In genomic region chr18:15003231-15003630, GRCh38 we compare ENCODE assay signal across 7 cellular contexts.
DNase-seq lines count a peak whose midpoint lies in the region; ATAC-seq, FAIRE-seq and TF ChIP-seq lines count a peak whose summit lies in the region.
"Not testable (repeated sequence)": the region's sequence is repeated elsewhere in the genome, so short reads cannot be mapped to it uniquely, and the experiment has no call there.

No MANE protein-coding gene starts in this region.

- H3K9me3 ChIP-seq in kidney (ENCODE audit: control insufficient read depth in 1 of 2, low read length in 2 of 2); naive thymus-derived CD4-positive, alpha-beta T cell (ENCODE audit: control insufficient read depth in 2 of 3, low read length in 3 of 3): not testable (repeated sequence)
- peaks cover 0 to 76% (median 29%) of the 10 kb centered on the region in 8 donors for H3K9me3 ChIP-seq in spleen

- not testable (repeated sequence) for H3K27ac ChIP-seq in kidney (ENCODE audit: low read depth in 2 of 2, low read length in 2 of 2); naive thymus-derived CD4-positive, alpha-beta T cell (ENCODE audit: low read depth, low read length); spleen

- not testable (repeated sequence) for H3K36me3 ChIP-seq in kidney (ENCODE audit: control insufficient read depth in 1 of 2, insufficient read depth in 2 of 2, low read length in 2 of 2); naive thymus-derived CD4-positive, alpha-beta T cell (ENCODE audit: control insufficient read depth in 2 of 3, insufficient read depth in 3 of 3, low read length in 3 of 3); spleen

- H3K4me1 Mint-ChIP-seq in naive thymus-derived CD4-positive, alpha-beta T cell, result not testable (repeated sequence)

- intact Hi-C loops in kidney (cut with DNase I); naive thymus-derived CD4-positive, alpha-beta T cell (cut with micrococcal nuclease); spleen (cut with DNase I; ENCODE audit: low total_unique reads): not testable (repeated sequence)

- not testable (repeated sequence) for FAIRE-seq in kidney (lab: Jason Lieb, UNC)

- H3K36me3 Mint-ChIP-seq in naive thymus-derived CD4-positive, alpha-beta T cell, result not testable (repeated sequence)

- H3K4me3 ChIP-seq in kidney (ENCODE audit: low read length in 2 of 2); naive thymus-derived CD4-positive, alpha-beta T cell (ENCODE audit: low read length); spleen: not testable (repeated sequence)

- ATAC-seq in naive thymus-derived CD4-positive, alpha-beta T cell, result peak; percentile 6

- H3K27ac Mint-ChIP-seq in naive thymus-derived CD4-positive, alpha-beta T cell, result not testable (repeated sequence)

- not testable (repeated sequence) for H3K27me3 ChIP-seq in naive thymus-derived CD4-positive, alpha-beta T cell (ENCODE audit: control insufficient read depth in 2 of 2, insufficient read depth in 2 of 2, low read length in 2 of 2); spleen (replicated peaks in 1 of 7)

- not testable (repeated sequence) for H3K4me3 Mint-ChIP-seq in naive thymus-derived CD4-positive, alpha-beta T cell

- H3K9me3 Mint-ChIP-seq in naive thymus-derived CD4-positive, alpha-beta T cell, result not testable (repeated sequence)

- not testable (repeated sequence) for TF ChIP-seq POLR2A in spleen (IDR thresholded peaks at IDR 0.05)

- CTCF ChIA-PET in naive thymus-derived CD4-positive, alpha-beta T cell (lab: Charles Lee), result not testable (repeated sequence)

- H3K4me1 ChIP-seq in kidney (ENCODE audit: control insufficient read depth in 1 of 2, insufficient read depth in 1 of 2, low read depth in 1 of 2, low read length in 2 of 2); naive thymus-derived CD4-positive, alpha-beta T cell (ENCODE audit: control insufficient read depth in 2 of 2, insufficient read depth in 2 of 2, low read length in 2 of 2); spleen: not testable (repeated sequence)

- WGBS in spleen, 5 donors, result 85 to 98% (median 93%) methylated on average over 2 to 12 of the region's 12 CpGs

- peaks cover 0 to 12% (median 6%) of the 10 kb centered on the region in 5 donors for H3K27me3 Mint-ChIP-seq in naive thymus-derived CD4-positive, alpha-beta T cell

- POLR2A ChIA-PET in naive thymus-derived CD4-positive, alpha-beta T cell (lab: Charles Lee), result not testable (repeated sequence)

- peak; percentile 85 for DNase-seq in HT-29 (ENCODE audit: low spot score)
- peak; percentile 51 for DNase-seq in NCI-H2171 treated with DMSO at 0.1 percent for 48 hours (lab: John Stamatoyannopoulos, UW)
- peak; percentile 43 for DNase-seq in activated CD8-positive, alpha-beta memory T cell treated with anti-CD3 and anti-CD28 coated beads for 24 hours
- DNase-seq in kidney, result peak; percentile 61
- peak; percentile 69 for DNase-seq in mesenteric fat pad (ENCODE audit: low spot score)
- DNase-seq in naive thymus-derived CD4-positive, alpha-beta T cell, result not testable (repeated sequence)
- DNase-seq in spleen, result peak; percentile 61

- not testable (repeated sequence) for H3K9ac ChIP-seq in kidney (ENCODE audit: low read length in 2 of 2)

- TF ChIP-seq CTCF in kidney (IDR thresholded peaks at IDR 0.05; ENCODE audit: borderline replicate concordance, extremely low read depth, insufficient read depth); spleen (IDR thresholded peaks at IDR 0.05 in 8 of 11, conservative IDR thresholded peaks at IDR 0.05 in 3 of 11): not testable (repeated sequence)
